Comparison of ENCODE assay signal across 1 cellular context in genomic region chr15:37076543-37076942, GRCh38.
TF ChIP-seq lines count a peak whose summit lies in the region.

No MANE protein-coding gene starts in this region.

TF ChIP-seq in IMR-90, 13 proteins besides CTCF, POLR2A, EP300 and RAD21:
- no peak for TF ChIP-seq CHD1 (IDR thresholded peaks at IDR 0.05; ENCODE audit: low read depth, low read length)
- TF ChIP-seq CEBPB (IDR thresholded peaks at IDR 0.05; ENCODE audit: low read depth, low read length), result no peak
- peak; percentile 79; the same call in 1 of the 2 replicates for TF ChIP-seq FOS (IDR thresholded peaks at IDR 0.05; ENCODE audit: low read depth, low read length)
